27 cellular contexts compared by ENCODE assay signal in the genomic region with DNA sequence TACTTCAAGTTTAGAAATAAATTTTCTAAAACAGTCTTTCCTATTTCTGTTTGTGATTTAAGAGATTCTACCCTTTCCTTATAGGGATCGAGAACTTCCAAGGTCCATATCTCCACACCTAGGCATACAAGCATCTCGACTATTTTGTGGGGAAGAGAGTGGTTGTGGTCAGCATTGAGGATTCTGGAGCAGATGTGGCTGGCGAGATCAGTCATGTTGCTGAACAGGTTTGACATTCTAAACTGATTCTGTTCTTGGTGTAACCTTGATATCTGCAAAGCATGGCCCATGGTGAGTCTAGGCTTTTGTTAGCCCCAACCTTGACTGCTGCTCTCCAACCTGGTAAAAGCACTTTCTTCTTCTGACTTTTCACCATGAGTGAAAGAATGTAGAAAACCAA.
"Had no signal": no experiment of that assay in that cellular context is flagged by ENCODE, and none has a peak within 500 bp of the region (broad histone marks: within the 10 kb centered on the region; RNA-seq: fewer than 3 reads in every experiment).

No MANE protein-coding gene starts in this region.

- H3K9ac ChIP-seq: neural progenitor cell, parathyroid adenoma had no signal

- DNase-seq: naive thymus-derived CD4-positive, alpha-beta T cell; natural killer cell; occipital lobe; ovary; posterior cingulate gyrus; psoas muscle; right cardiac atrium; right lobe of liver; sigmoid colon; small intestine; stimulated activated CD4-positive, alpha-beta T cell treated with anti-CD3 and anti-CD28 coated beads, Interleukin-15, amount 100 ng/mL, for 24 hours; stimulated activated CD4-positive, alpha-beta T cell treated with anti-CD3 and anti-CD28 coated beads, Interleukin-2, amount 100 ng/mL, for 24 hours; stimulated activated CD4-positive, alpha-beta T cell treated with anti-CD3 and anti-CD28 coated beads, Interleukin-2, amount 100 ng/mL, for 48 hours; stimulated activated CD4-positive, alpha-beta T cell treated with anti-CD3 and anti-CD28 coated beads, Interleukin-4, amount 100 ng/mL, for 24 hours; stimulated activated naive CD4-positive, alpha-beta T cell; stimulated activated naive CD8-positive, alpha-beta T cell treated with anti-CD3 and anti-CD28 coated beads, Interleukin-15, amount 100 ng/mL, for 72 hours; stimulated activated naive CD8-positive, alpha-beta T cell treated with anti-CD3 and anti-CD28 coated beads, Interleukin-15, Interleukin-2, amounts not matched to agents 100 U/mL and 50 U/mL, for 24 hours; substantia nigra; testis; tibial artery; transverse colon; upper lobe of left lung; uterus had no signal

- H3K4me2 ChIP-seq: neural progenitor cell had no signal

- H3K9me3 ChIP-seq: ovary, psoas muscle, right lobe of liver, sigmoid colon, suprapubic skin, testis, tibial artery, transverse colon, upper lobe of left lung, uterus had no signal

- FAIRE-seq: small intestine had no signal

- ATAC-seq: naive thymus-derived CD4-positive, alpha-beta T cell; natural killer cell; psoas muscle; right cardiac atrium; right lobe of liver; stimulated activated memory B cell treated with anti-CD40 and anti-IgM and Interleukin-4, amounts not matched to agents 10 μg/mL and 1 μg/mL and 100 μg/mL, for 72 hours; stimulated activated naive CD8-positive, alpha-beta T cell treated with anti-CD3 and anti-CD28 coated beads, Interleukin-15, amount 100 ng/mL, for 72 hours; stimulated activated naive CD8-positive, alpha-beta T cell treated with anti-CD3 and anti-CD28 coated beads, Interleukin-15, Interleukin-2, amounts not matched to agents 100 U/mL and 50 U/mL, for 24 hours had no signal

- H3K27me3 ChIP-seq: neural progenitor cell, ovary, right lobe of liver, sigmoid colon, suprapubic skin, testis, tibial artery, transverse colon, upper lobe of left lung, uterus had no signal

- H3K4me1 ChIP-seq: neural progenitor cell, parathyroid adenoma, psoas muscle, right lobe of liver, sigmoid colon, suprapubic skin, testis, tibial artery, transverse colon, upper lobe of left lung, uterus had no signal

- H3K36me3 ChIP-seq: neural progenitor cell, ovary, right lobe of liver, sigmoid colon, suprapubic skin, tibial artery, transverse colon, upper lobe of left lung, uterus had no signal

- H2AFZ ChIP-seq: neural progenitor cell, parathyroid adenoma had no signal

- H3K4me3 ChIP-seq: neural progenitor cell, ovary, psoas muscle, right lobe of liver, sigmoid colon, suprapubic skin, testis, tibial artery, transverse colon, upper lobe of left lung, uterus had no signal

- H3K27ac ChIP-seq: neural progenitor cell, ovary, parathyroid adenoma, psoas muscle, right lobe of liver, sigmoid colon, suprapubic skin, testis, tibial artery, transverse colon, upper lobe of left lung, uterus had no signal

- H3K79me2 ChIP-seq: parathyroid adenoma had no signal
